20 cellular contexts compared by ENCODE assay signal in genomic region chr7:40580776-40581175, GRCh38.
A peak's percentile ranks its signal among the peaks of the same experiment; 100 is the strongest.
DNase-seq lines count a peak whose midpoint lies in the region; ATAC-seq, FAIRE-seq and TF ChIP-seq lines count a peak whose summit lies in the region.
"Had no signal": no experiment of that assay in that cellular context is flagged by ENCODE, and none has a peak within 500 bp of the region (broad histone marks: within the 10 kb centered on the region; RNA-seq: fewer than 3 reads in every experiment).

No MANE protein-coding gene starts in this region.

- H3K27ac ChIP-seq in upper lobe of left lung = no peak overlapping the region
- H3K27ac ChIP-seq: BLaER1 treated with 17β-estradiol and CSF1 and Interleukin-3, amounts not matched to agents 10 nM and 100 nM had no signal

- peaks cover 3% of the 10 kb centered on the region for H3K9me3 Mint-ChIP-seq in activated T-helper 17 cell treated with anti-CD3 and anti-CD28 coated beads, Interleukin-2, amount 50 U/mL, for 72 hours
- H3K9me3 Mint-ChIP-seq: GM23338, HFFc6 had no signal

- TF ChIP-seq CTCF in bronchial epithelial cell (IDR thresholded peaks at IDR 0.05; ENCODE audit: insufficient read depth, low read length, severe bottlenecking) (no peak), upper lobe of left lung (IDR thresholded peaks at IDR 0.05) (no peak)

- H3K9me3 ChIP-seq in upper lobe of left lung = no peaks in the 10 kb centered on the region

- no peaks in the 10 kb centered on the region for H3K4me1 Mint-ChIP-seq in activated T-helper 17 cell treated with anti-CD3 and anti-CD28 coated beads, Interleukin-2, amount 50 U/mL, for 72 hours
- H3K4me1 Mint-ChIP-seq: B cell had no signal

- WGBS in upper lobe of left lung, 2 donors = 84 to 90% methylated on average over 4 of the region's 4 CpGs

- no peak for TF ChIP-seq EP300 in upper lobe of left lung (IDR thresholded peaks at IDR 0.05)

- no peak overlapping the region for H3K4me3 Mint-ChIP-seq in activated T-helper 17 cell treated with anti-CD3 and anti-CD28 coated beads, Interleukin-2, amount 50 U/mL, for 72 hours
- H3K4me3 Mint-ChIP-seq: B cell; CD8-positive, alpha-beta T cell; GM23338; HFFc6 had no signal

- no peaks in the 10 kb centered on the region for H3K4me1 ChIP-seq in upper lobe of left lung

- H3K36me3 Mint-ChIP-seq in activated T-helper 17 cell treated with anti-CD3 and anti-CD28 coated beads, Interleukin-2, amount 50 U/mL, for 72 hours (ENCODE audit: low read depth) = no peaks in the 10 kb centered on the region
- H3K36me3 Mint-ChIP-seq: CD8-positive, alpha-beta T cell had no signal

- no peaks in the 10 kb centered on the region for H3K27me3 Mint-ChIP-seq in activated T-helper 17 cell treated with anti-CD3 and anti-CD28 coated beads, Interleukin-2, amount 50 U/mL, for 72 hours

- H3K4me3 ChIP-seq in bronchial epithelial cell (ENCODE audit: low read depth, low read length) (no peak overlapping the region), upper lobe of left lung (no peak overlapping the region)
- H3K4me3 ChIP-seq: BLaER1 treated with 17β-estradiol and CSF1 and Interleukin-3, amounts not matched to agents 10 nM and 100 nM; GM23338 had no signal

- FAIRE-seq in bronchial epithelial cell (lab: Jason Lieb, UNC) = no peak
- FAIRE-seq: GM12891, H54 had no signal

- H3K36me3 ChIP-seq in bronchial epithelial cell (ENCODE audit: control insufficient read depth, insufficient read depth, low read length) (no peaks in the 10 kb centered on the region), upper lobe of left lung (no peaks in the 10 kb centered on the region)
- H3K36me3 ChIP-seq: BLaER1 treated with 17β-estradiol and CSF1 and Interleukin-3, amounts not matched to agents 10 nM and 100 nM had no signal

- no peak overlapping the region for H3K27ac Mint-ChIP-seq in activated T-helper 17 cell treated with anti-CD3 and anti-CD28 coated beads, Interleukin-2, amount 50 U/mL, for 72 hours
- H3K27ac Mint-ChIP-seq: B cell; CD8-positive, alpha-beta T cell; GM23338; HFFc6 had no signal

- ATAC-seq in upper lobe of left lung (ENCODE audit: low FRiP score in 2 of 2) (no peak), HG03520 (IDR thresholded peaks at IDR 0.05; ENCODE audit: unreplicated experiment) (no peak), GM21360 (IDR thresholded peaks at IDR 0.05; ENCODE audit: unreplicated experiment) (no peak)
- ATAC-seq in activated T-helper 17 cell treated with anti-CD3 and anti-CD28 coated beads, Interleukin-2, amount 50 U/mL, for 72 hours (replicated peaks) = no peak
- ATAC-seq: CD8-positive, alpha-beta T cell; GM23338; HCT116 had no signal

- DNase-seq in NOMO-1 treated with DMSO at 0.1 percent for 48 hours (lab: John Stamatoyannopoulos, UW; ENCODE audit: unreplicated experiment) (peak; percentile 2), NOMO-1 (lab: John Stamatoyannopoulos, UW; ENCODE audit: unreplicated experiment in 2 of 2) (no peak), bronchial epithelial cell (ENCODE audit: low read depth) (peak; percentile 4), iris pigment epithelial cell (ENCODE audit: low read depth) (peak; percentile 31), upper lobe of left lung (no peak)
- DNase-seq: 8988T; Calu3; CD8-positive, alpha-beta T cell; DMS79 treated with DMSO at 0.1 percent for 48 hours; EL; HFFc6 had no signal

- no peaks in the 10 kb centered on the region for H3K27me3 ChIP-seq in bronchial epithelial cell (ENCODE audit: control insufficient read depth, insufficient read depth, low read length)
- H3K27me3 ChIP-seq in upper lobe of left lung = no peaks in the 10 kb centered on the region
- H3K27me3 ChIP-seq: BLaER1 treated with 17β-estradiol and CSF1 and Interleukin-3, amounts not matched to agents 10 nM and 100 nM had no signal

- no peak for TF ChIP-seq POLR2A in upper lobe of left lung (IDR thresholded peaks at IDR 0.05)

Comparison
In these comparisons a context has a peak if more than half of its experiments do, and no peak if none do; other contexts are left out.
1. DNase-seq: peak in NOMO-1 treated with DMSO at 0.1 percent for 48 hours (single experiment), bronchial epithelial cell (single experiment) and iris pigment epithelial cell (single experiment); none in NOMO-1 (0 of 2) and upper lobe of left lung (0 of 2).